Comparison of ENCODE assay signal across 18 cellular contexts in the genomic region with DNA sequence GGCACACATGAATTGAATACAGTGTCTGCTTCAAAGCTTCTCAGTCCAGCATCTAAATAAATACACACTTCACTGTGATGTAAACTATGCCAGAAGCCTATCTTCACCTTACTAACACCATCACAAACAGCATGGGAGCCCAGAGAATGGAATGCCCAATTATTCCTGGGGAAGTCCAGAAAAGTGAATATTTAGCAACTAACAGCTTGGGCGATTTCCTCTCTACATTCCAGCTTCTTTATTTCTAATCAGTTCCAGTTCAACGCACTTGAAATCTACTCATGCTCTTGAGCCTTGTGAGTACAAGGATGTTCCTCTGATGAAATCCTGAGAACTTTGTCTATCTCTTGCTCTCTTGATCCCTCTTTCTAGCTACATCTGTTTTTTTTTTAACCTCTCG.
DNase-seq lines count a peak whose midpoint lies in the region; ATAC-seq and TF ChIP-seq lines count a peak whose summit lies in the region.
"Had no signal": no experiment of that assay in that cellular context is flagged by ENCODE, and none has a peak within 500 bp of the region (broad histone marks: within the 10 kb centered on the region; RNA-seq: fewer than 3 reads in every experiment).

No MANE protein-coding gene starts in this region.

- H3K4me3 ChIP-seq in adrenal gland (no peak overlapping the region), PC-3 (ENCODE audit: low read length) (no peak overlapping the region)
- H3K4me3 ChIP-seq: HAP-1, MG63 had no signal

- H3K9me2 ChIP-seq in PC-3 (replicated peaks; ENCODE audit: low read length), result no peaks in the 10 kb centered on the region

- BruUV-seq in PC-3 (replicated peaks; lab: Mats Ljungman, UMichigan), result no TSS peak

- CTCF ChIA-PET in PC-3 (lab: Charles Lee), result no interaction called here

- H3K36me3 Mint-ChIP-seq in dendritic cell treated with granulocyte-macrophage colony-stimulating factor and Interleukin-4, amounts not matched to agents 40 ng/mL and 50 ng/mL, for 4 days (ENCODE audit: low read depth), result no peaks in the 10 kb centered on the region
- H3K36me3 Mint-ChIP-seq in neural crest cell (ENCODE audit: low read depth), result no peaks in the 10 kb centered on the region
- H3K36me3 Mint-ChIP-seq: CD4-positive, CD25-positive, alpha-beta regulatory T cell had no signal

- H3K4me1 ChIP-seq in adrenal gland (replicated peaks in 1 of 2) (no peaks in the 10 kb centered on the region), PC-3 (ENCODE audit: insufficient read depth, low read length) (no peaks in the 10 kb centered on the region)
- H3K4me1 ChIP-seq: Caco-2, HAP-1 had no signal

- H3F3A ChIP-seq in PC-3 (ENCODE audit: low read length, unreplicated experiment), result no peaks in the 10 kb centered on the region

- intact Hi-C loops in dendritic cell treated with granulocyte-macrophage colony-stimulating factor and Interleukin-4, amounts not matched to agents 40 ng/mL and 50 ng/mL, for 4 days (cut with micrococcal nuclease), result no loop called here
- intact Hi-C loops in adrenal gland (cut with DNase I), result no loop called here
- intact Hi-C loops in PC-3 (cut with micrococcal nuclease), result no loop called here

- H3K9me3 ChIP-seq in adrenal gland (replicated peaks in 1 of 3) (no peaks in the 10 kb centered on the region), PC-3 (ENCODE audit: low read length) (no peaks in the 10 kb centered on the region)
- H3K9me3 ChIP-seq: Caco-2, HAP-1, MG63 had no signal

- no peaks in the 10 kb centered on the region for H3K27me3 Mint-ChIP-seq in dendritic cell treated with granulocyte-macrophage colony-stimulating factor and Interleukin-4, amounts not matched to agents 40 ng/mL and 50 ng/mL, for 4 days
- H3K27me3 Mint-ChIP-seq in neural crest cell (ENCODE audit: low read depth), result no peaks in the 10 kb centered on the region
- H3K27me3 Mint-ChIP-seq: CD4-positive, CD25-positive, alpha-beta regulatory T cell had no signal

- no peaks in the 10 kb centered on the region for H3K79me2 ChIP-seq in PC-3 (ENCODE audit: low read length)

- H3K9me3 Mint-ChIP-seq in dendritic cell treated with granulocyte-macrophage colony-stimulating factor and Interleukin-4, amounts not matched to agents 40 ng/mL and 50 ng/mL, for 4 days, result no peaks in the 10 kb centered on the region
- peaks cover 8% of the 10 kb centered on the region for H3K9me3 Mint-ChIP-seq in neural crest cell
- H3K9me3 Mint-ChIP-seq: CD4-positive, CD25-positive, alpha-beta regulatory T cell had no signal

- no peak for TF ChIP-seq POLR2A in adrenal gland (IDR thresholded peaks at IDR 0.05)

- no peak overlapping the region for H3K9ac ChIP-seq in PC-3 (ENCODE audit: low read length)

- H4K20me1 ChIP-seq in PC-3 (ENCODE audit: low read length), result no peaks in the 10 kb centered on the region

- no peak overlapping the region for H3K4me3 Mint-ChIP-seq in dendritic cell treated with granulocyte-macrophage colony-stimulating factor and Interleukin-4, amounts not matched to agents 40 ng/mL and 50 ng/mL, for 4 days
- no peak overlapping the region for H3K4me3 Mint-ChIP-seq in neural crest cell
- H3K4me3 Mint-ChIP-seq: CD4-positive, CD25-positive, alpha-beta regulatory T cell had no signal

- H2AFZ ChIP-seq in PC-3 (ENCODE audit: low read length), result no peak overlapping the region

- H3K4me2 ChIP-seq in PC-3 (ENCODE audit: low read length), result no peak overlapping the region

- H3K27ac ChIP-seq in adrenal gland (no peak overlapping the region), PC-3 (ENCODE audit: low read length) (no peak overlapping the region)

- 79 to 84% (median 83%) methylated on average over 3 of the region's 3 CpGs for WGBS in adrenal gland, 4 donors

- TF ChIP-seq CTCF in neural crest cell (conservative IDR thresholded peaks at IDR 0.05) (no peak), adrenal gland (IDR thresholded peaks at IDR 0.05) (no peak), PC-3 (conservative IDR thresholded peaks at IDR 0.05; ENCODE audit: low read depth, low read length) (no peak)

- peak; percentile 12 for DNase-seq in A172 (ENCODE audit: low spot score)
- DNase-seq in Daoy (ENCODE audit: low read depth), result peak; percentile 35
- DNase-seq in neural crest cell (ENCODE audit: low read depth, low spot score), result no peak
- DNase-seq in adrenal gland, result no peak
- DNase-seq in PC-3, result no peak
- DNase-seq: Caco-2; CD4-positive, CD25-positive, alpha-beta regulatory T cell; DMS79; IMR-90; Karpas-422; MG63; NCI-H1092; NCI-H2081; NCI-H446 treated with DMSO at 0.1 percent for 48 hours; NCI-H774 had no signal

- H3K27ac Mint-ChIP-seq in dendritic cell treated with granulocyte-macrophage colony-stimulating factor and Interleukin-4, amounts not matched to agents 40 ng/mL and 50 ng/mL, for 4 days, result peak overlapping the region; percentile 26
- peak overlapping the region; percentile 57 for H3K27ac Mint-ChIP-seq in neural crest cell (ENCODE audit: unreplicated experiment)

- H3K27me3 ChIP-seq in adrenal gland, result no peaks in the 10 kb centered on the region
- H3K27me3 ChIP-seq in PC-3 (ENCODE audit: low read length), result no peaks in the 10 kb centered on the region
- H3K27me3 ChIP-seq: MG63 had no signal

- H3K36me3 ChIP-seq in adrenal gland (replicated peaks in 1 of 2) (no peaks in the 10 kb centered on the region), PC-3 (ENCODE audit: low read depth, low read length) (no peaks in the 10 kb centered on the region)
- H3K36me3 ChIP-seq: HAP-1, MG63 had no signal

- POLR2A ChIA-PET in PC-3 (lab: Charles Lee; ENCODE audit: unreplicated experiment), result no interaction called here

- peaks cover 20% of the 10 kb centered on the region for H3K4me1 Mint-ChIP-seq in dendritic cell treated with granulocyte-macrophage colony-stimulating factor and Interleukin-4, amounts not matched to agents 40 ng/mL and 50 ng/mL, for 4 days (ENCODE audit: low read depth)
- peaks cover 27% of the 10 kb centered on the region for H3K4me1 Mint-ChIP-seq in neural crest cell
- H3K4me1 Mint-ChIP-seq: CD4-positive, CD25-positive, alpha-beta regulatory T cell had no signal

- ATAC-seq in PC-3 (no peak), GM21529 (IDR thresholded peaks at IDR 0.05; ENCODE audit: unreplicated experiment) (no peak)

Comparison
In these comparisons a context has a peak if more than half of its experiments do, and no peak if none do; other contexts are left out.
1. DNase-seq: peak in A172 (single experiment) and Daoy (single experiment); none in neural crest cell (single experiment), adrenal gland (0 of 7) and PC-3 (single experiment).